ENCODE assay signal across 1 cellular context in the genomic region with DNA sequence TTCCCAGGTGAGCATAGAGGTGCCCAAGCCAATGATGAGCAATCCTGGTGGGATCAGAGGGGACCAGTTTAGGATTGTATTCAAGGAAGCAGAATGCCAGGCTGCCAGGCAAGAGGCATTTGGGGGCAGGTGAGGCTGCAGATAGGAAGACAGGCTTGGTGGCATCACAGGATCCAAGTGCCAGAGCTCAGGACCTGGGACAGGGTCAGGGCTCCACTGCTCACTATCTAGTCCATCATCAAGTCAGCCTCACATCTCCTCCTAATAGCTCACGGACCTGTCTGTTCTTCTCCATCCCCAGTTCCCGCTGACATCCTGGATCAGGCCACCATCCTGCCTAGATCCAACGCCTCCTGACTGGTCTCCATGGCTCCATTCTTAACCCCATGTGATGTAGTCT.
TF ChIP-seq lines count a peak whose summit lies in the region.

No MANE protein-coding gene starts in this region.

TF ChIP-seq in H1, 55 proteins besides CTCF, POLR2A, EP300 and RAD21:
- TF ChIP-seq JUN (IDR thresholded peaks at IDR 0.05; ENCODE audit: low read depth, low read length) (no peak), POLR2AphosphoS5 (IDR thresholded peaks at IDR 0.05; ENCODE audit: low read depth, low read length) (no peak), YY1 (IDR thresholded peaks at IDR 0.05; ENCODE audit: low read depth, low read length) (no peak), GABPA (IDR thresholded peaks at IDR 0.05; ENCODE audit: borderline replicate concordance, insufficient read depth, low read length) (no peak), NRF1 (IDR thresholded peaks at IDR 0.05; ENCODE audit: low read depth, low read length) (no peak), RFX5 (IDR thresholded peaks at IDR 0.05; ENCODE audit: borderline replicate concordance, low read depth, low read length) (no peak), SUZ12 (IDR thresholded peaks at IDR 0.05; ENCODE audit: low read length) (no peak), CBX5 (IDR thresholded peaks at IDR 0.05; ENCODE audit: low read depth, low read length) (no peak), JUND (IDR thresholded peaks at IDR 0.05; ENCODE audit: low read length) (no peak), RBBP5 (IDR thresholded peaks at IDR 0.05; ENCODE audit: borderline replicate concordance, low read depth, low read length) (no peak)
